ENCODE assay signal across 28 cellular contexts in genomic region chr9:77593528-77593927, GRCh38. TPM values are rescaled to one million over a fixed set of nuclear protein-coding genes. Genes with fewer than 3 reads are reported as not detected.
"Had no signal": no experiment of that assay in that cellular context is flagged by ENCODE, and none has a peak within 500 bp of the region (broad histone marks: within the 10 kb centered on the region; RNA-seq: fewer than 3 reads in every experiment).

No MANE protein-coding gene starts in this region.

- H3K36me3 ChIP-seq: heart left ventricle, lower lobe of right lung, ovary, right atrium auricular region, right lobe of liver, stomach, tibial artery, upper lobe of right lung had no signal

- H3K4me3 Mint-ChIP-seq: naive thymus-derived CD8-positive, alpha-beta T cell; nephron progenitor cell; stimulated activated naive B cell treated with anti-CD40 and anti-IgM and Interleukin-4, amounts not matched to agents 10 μg/mL and 1 μg/mL and 100 μg/mL, for 72 hours had no signal

- FAIRE-seq: keratinocyte, urothelium cell line had no signal

- ATAC-seq: heart left ventricle; left cardiac atrium; left lobe of liver; left ventricle myocardium superior; lower lobe of right lung; naive thymus-derived CD8-positive, alpha-beta T cell; right lobe of liver; stimulated activated naive B cell treated with anti-CD40 and anti-IgM and Interleukin-4, amounts not matched to agents 10 μg/mL and 1 μg/mL and 100 μg/mL, for 72 hours; stimulated activated naive CD8-positive, alpha-beta T cell treated with anti-CD3 and anti-CD28 coated beads, Interleukin-15, Interleukin-2, amounts not matched to agents 100 U/mL and 50 U/mL, for 24 hours; upper lobe of right lung had no signal

- H3K4me2 ChIP-seq: smooth muscle cell had no signal

- DNase-seq: heart left ventricle; hypothalamus; kidney glomerular epithelial cell; left cardiac atrium; left ventricle myocardium superior; lower lobe of right lung; mammary epithelial cell; naive thymus-derived CD8-positive, alpha-beta T cell; nephron progenitor cell; ovary; right lobe of liver; stimulated activated CD4-positive, alpha-beta T cell treated with anti-CD3 and anti-CD28 coated beads, Interleukin-12 subunit alpha, Interleukin-12 subunit beta, amount 100 ng/mL, for 4 hours; stimulated activated CD4-positive, alpha-beta T cell treated with anti-CD3 and anti-CD28 coated beads, Interleukin-15, amount 100 ng/mL, for 24 hours; stimulated activated CD4-positive, alpha-beta T cell treated with anti-CD3 and anti-CD28 coated beads, Interleukin-2, amount 100 ng/mL, for 24 hours; stimulated activated CD4-positive, alpha-beta T cell treated with anti-CD3 and anti-CD28 coated beads, Interleukin-4, amount 100 ng/mL, for 1 hour; stimulated activated naive B cell treated with anti-CD40 and anti-IgM and Interleukin-4, amounts not matched to agents 10 μg/mL and 1 μg/mL and 100 μg/mL, for 72 hours; stimulated activated naive CD8-positive, alpha-beta T cell treated with anti-CD3 and anti-CD28 coated beads, Interleukin-15, Interleukin-2, amounts not matched to agents 100 U/mL and 50 U/mL, for 24 hours; stomach; testis; tibial artery; trophoblast cell; upper lobe of right lung had no signal

- H3K4me3 ChIP-seq: heart left ventricle, lower lobe of right lung, ovary, right atrium auricular region, right lobe of liver, smooth muscle cell, stomach, testis, tibial artery, upper lobe of right lung had no signal

- H3K36me3 Mint-ChIP-seq: naive thymus-derived CD8-positive, alpha-beta T cell; stimulated activated naive B cell treated with anti-CD40 and anti-IgM and Interleukin-4, amounts not matched to agents 10 μg/mL and 1 μg/mL and 100 μg/mL, for 72 hours had no signal

- H3K4me1 ChIP-seq: right lobe of liver had no signal

- H3K27ac Mint-ChIP-seq: progenitor cell of endocrine pancreas; stimulated activated naive B cell treated with anti-CD40 and anti-IgM and Interleukin-4, amounts not matched to agents 10 μg/mL and 1 μg/mL and 100 μg/mL, for 72 hours had no signal

- H3K27ac ChIP-seq: lower lobe of right lung, ovary, right atrium auricular region, right lobe of liver, stomach, testis, tibial artery, upper lobe of right lung had no signal

- H3K4me1 Mint-ChIP-seq: stimulated activated naive B cell treated with anti-CD40 and anti-IgM and Interleukin-4, amounts not matched to agents 10 μg/mL and 1 μg/mL and 100 μg/mL, for 72 hours had no signal

- H3K9me3 Mint-ChIP-seq: naive thymus-derived CD8-positive, alpha-beta T cell; nephron progenitor cell; stimulated activated naive B cell treated with anti-CD40 and anti-IgM and Interleukin-4, amounts not matched to agents 10 μg/mL and 1 μg/mL and 100 μg/mL, for 72 hours had no signal

- H3K27me3 ChIP-seq: heart left ventricle, ovary, right atrium auricular region, right lobe of liver, stomach, testis, tibial artery, upper lobe of right lung had no signal

- H3K9me3 ChIP-seq: heart left ventricle, lower lobe of right lung, ovary, right atrium auricular region, right lobe of liver, stomach, testis, tibial artery, upper lobe of right lung had no signal

RNA-seq across cellular contexts. Expression of gene GNA14, which starts 54.6 kb away (rescaled TPM):
- total RNA-seq: naive thymus-derived CD8-positive, alpha-beta T cell had no signal
- polyA plus RNA-seq: keratinocyte, mammary epithelial cell had no signal
